ENCODE assay signal across 10 cellular contexts in genomic region chr13:23753523-23753922, GRCh38.
DNase-seq lines count a peak whose midpoint lies in the region; ATAC-seq, FAIRE-seq and TF ChIP-seq lines count a peak whose summit lies in the region.
"Had no signal": no experiment of that assay in that cellular context is flagged by ENCODE, and none has a peak within 500 bp of the region (broad histone marks: within the 10 kb centered on the region; RNA-seq: fewer than 3 reads in every experiment).

No MANE protein-coding gene starts in this region.

- H3K4me3 ChIP-seq in GM12878 (no peak overlapping the region), MM.1S (ENCODE audit: low read length) (no peak overlapping the region), gastroesophageal sphincter (no peak overlapping the region), A673 (ENCODE audit: low read depth, low read length, poor library complexity, severe bottlenecking) (no peak overlapping the region)
- H3K4me3 ChIP-seq: dorsolateral prefrontal cortex had no signal

- H3K9me2 ChIP-seq in MM.1S (replicated peaks; ENCODE audit: insufficient read depth, low read length) = no peaks in the 10 kb centered on the region

- BruUV-seq in GM12878 (replicated peaks; lab: Mats Ljungman, UMichigan) (no TSS peak), A673 (replicated peaks; lab: Mats Ljungman, UMichigan) (no TSS peak)

- RAD21 ChIA-PET in GM12878 (lab: Charles Lee; ENCODE audit: unreplicated experiment) = interaction anchor here (0.6 to 1.8 kb wide), 4 partner anchors 15 to 57 kb away, joined by 3 to 7 read pairs (median 4); no protein-coding TSS in a partner anchor

- 90% methylated on average over 1 of the region's 1 CpG for WGBS in GM12878 (ENCODE audit: insufficient coverage, insufficient replicate concordance, low lambda C conversion rate, missing lambda C conversion rate)
- WGBS in gastroesophageal sphincter (ENCODE audit: low coverage in 1 of 2), 2 donors = 17 to 20% methylated on average over 1 of the region's 1 CpG

- peak overlapping the region; percentile 32 for H3K27ac ChIP-seq in 22Rv1
- peak overlapping the region; percentile 86 for H3K27ac ChIP-seq in GM12878 (ENCODE audit: control insufficient read depth, insufficient read depth)
- no peak overlapping the region for H3K27ac ChIP-seq in MM.1S (ENCODE audit: low read length)
- H3K27ac ChIP-seq in gastroesophageal sphincter = peak overlapping the region in 2 of 4 donors; percentile 4 to 28
- no peak overlapping the region for H3K27ac ChIP-seq in A673 (ENCODE audit: low read depth, low read length, poor library complexity, severe bottlenecking)
- H3K27ac ChIP-seq: dorsolateral prefrontal cortex had no signal

- in situ Hi-C loops in GM12878 (cut with MboI) = no loop called here

- no peaks in the 10 kb centered on the region for H3F3A ChIP-seq in MM.1S (ENCODE audit: insufficient read depth, low read length)

- POLR2A ChIA-PET in GM12878 (lab: Charles Lee) = no interaction called here
- POLR2A ChIA-PET in A673 (lab: Charles Lee; ENCODE audit: low non-redundant PET) = no interaction called here

- TF ChIP-seq POLR2A in GM12878 (IDR thresholded peaks at IDR 0.05; ENCODE audit: low read depth, low read length) (no peak), gastroesophageal sphincter (IDR thresholded peaks at IDR 0.05) (no peak)

- H4K20me1 ChIP-seq in GM12878 (ENCODE audit: control insufficient read depth, insufficient read depth) = no peaks in the 10 kb centered on the region
- no peaks in the 10 kb centered on the region for H4K20me1 ChIP-seq in MM.1S (ENCODE audit: insufficient read depth, low read length)

- peak overlapping the region; percentile 10; the same call in 1 of the 2 replicates for H3K4me2 ChIP-seq in GM12878 (ENCODE audit: control insufficient read depth, insufficient read depth)
- no peak overlapping the region for H3K4me2 ChIP-seq in MM.1S (ENCODE audit: low read depth, low read length)

- H2AFZ ChIP-seq in GM12878 (ENCODE audit: control insufficient read depth, low read depth, low read length) (no peak overlapping the region), MM.1S (ENCODE audit: low read length) (no peak overlapping the region)

- DNase-seq in GM12878 (ENCODE audit: low read depth, low spot score) = no peak
- no peak for DNase-seq in left colon
- DNase-seq in MM.1S = no peak
- DNase-seq in A673 (ENCODE audit: low spot score) = no peak
- DNase-seq: activated T-cell treated with anti-CD3 and anti-CD28 coated beads, Interleukin-2, amount 50 U/mL, for 48 hours; dorsolateral prefrontal cortex had no signal

- SMC1A ChIA-PET in GM12878 (lab: Charles Lee; ENCODE audit: uncharacterized antibody, unreplicated experiment) = interaction anchor here (1.0 to 2.7 kb wide), 3 partner anchors 9 to 55 kb away, joined by 3 to 13 read pairs (median 3); no protein-coding TSS in a partner anchor

- FAIRE-seq in GM12878 (lab: Jason Lieb, UNC) = no peak

- no peak overlapping the region; the same call in 1 of the 2 replicates for H3K9ac ChIP-seq in GM12878 (ENCODE audit: control insufficient read depth, insufficient read depth, low read length)
- no peak overlapping the region for H3K9ac ChIP-seq in MM.1S (ENCODE audit: low read length)

- no peaks in the 10 kb centered on the region for H3K79me2 ChIP-seq in GM12878 (ENCODE audit: control insufficient read depth, insufficient read depth, low read length)
- H3K79me2 ChIP-seq in MM.1S (ENCODE audit: low read length) = no peaks in the 10 kb centered on the region

- H3K36me3 ChIP-seq in GM12878 (ENCODE audit: control insufficient read depth in 2 of 2, insufficient read depth in 2 of 2, low read length in 1 of 2) (no peaks in the 10 kb centered on the region), MM.1S (replicated peaks; ENCODE audit: insufficient read depth, low read length) (no peaks in the 10 kb centered on the region), gastroesophageal sphincter (peaks cover 0 to 12% of the 10 kb centered on the region in 2 donors), A673 (ENCODE audit: insufficient read depth, low read length, poor library complexity, severe bottlenecking) (no peaks in the 10 kb centered on the region)

- no peak for TF ChIP-seq RAD21 in GM12878 (IDR thresholded peaks at IDR 0.05; ENCODE audit: insufficient read depth, low read depth, low read length)

- H3K4me1 ChIP-seq in GM12878 (ENCODE audit: control insufficient read depth, insufficient read depth, low read length) (peaks cover 38% of the 10 kb centered on the region), MM.1S (ENCODE audit: low read length) (0 out of 2 replicates have a peak, but pooled peaks cover 8% of the 10 kb centered on the region), gastroesophageal sphincter (peaks cover 0 to 33% (median 0%) of the 10 kb centered on the region in 3 donors), A673 (ENCODE audit: insufficient read depth, low read length, poor library complexity, severe bottlenecking) (no peaks in the 10 kb centered on the region)

- intact Hi-C loops in GM12878 (cut with micrococcal nuclease; ENCODE audit: unreplicated experiment) (loop anchor here (2.0 kb wide), 2 partner anchors 23 to 41 kb away; no protein-coding TSS in a partner anchor), left colon (cut with DNase I, micrococcal nuclease) (no loop called here), A673 (cut with micrococcal nuclease; ENCODE audit: unreplicated experiment) (no loop called here)

- TF ChIP-seq CTCF in 22Rv1 (IDR thresholded peaks at IDR 0.05) = no peak
- TF ChIP-seq CTCF in GM12878 (IDR thresholded peaks at IDR 0.05 in 2 of 3, conservative IDR thresholded peaks at IDR 0.05 in 1 of 3; ENCODE audit: control insufficient read depth in 2 of 3, extremely low read depth in 1 of 3, insufficient read depth in 1 of 3, low read depth in 3 of 3, low read length in 3 of 3) = no peak
- no peak for TF ChIP-seq CTCF in MM.1S (IDR thresholded peaks at IDR 0.05; ENCODE audit: low read length)
- TF ChIP-seq CTCF in gastroesophageal sphincter (IDR thresholded peaks at IDR 0.05) = no peak
- no peak for TF ChIP-seq CTCF in A673 (conservative IDR thresholded peaks at IDR 0.05; ENCODE audit: low read depth, low read length)

- H3K9me3 ChIP-seq in GM12878 (replicated peaks; ENCODE audit: control insufficient read depth, insufficient read depth, low read length) (no peaks in the 10 kb centered on the region), MM.1S (replicated peaks; ENCODE audit: insufficient read depth, low read length) (no peaks in the 10 kb centered on the region), gastroesophageal sphincter (no peaks in the 10 kb centered on the region), A673 (ENCODE audit: low read depth, low read length, poor library complexity, severe bottlenecking) (no peaks in the 10 kb centered on the region)

- CTCF ChIA-PET in GM12878 (lab: Yijun Ruan, JAX) = interaction anchor here (1.0 to 1.4 kb wide), 2 partner anchors 17 to 18 kb away, joined by 3 read pairs; no protein-coding TSS in a partner anchor
- CTCF ChIA-PET in A673 (lab: Charles Lee) = no interaction called here

- peak; percentile 33 for ATAC-seq in HG02610 (IDR thresholded peaks at IDR 0.05; ENCODE audit: unreplicated experiment)
- ATAC-seq in GM12878 = peak; percentile 12; the same call in 2 of the 3 replicates
- ATAC-seq in left colon = peak; percentile 79
- ATAC-seq in HG03108 (IDR thresholded peaks at IDR 0.05; ENCODE audit: unreplicated experiment) = no peak
- ATAC-seq in gastroesophageal sphincter = no peak

- TF ChIP-seq EP300 in GM12878 (IDR thresholded peaks at IDR 0.05; ENCODE audit: borderline replicate concordance in 1 of 2, control insufficient read depth in 1 of 2, low read depth in 2 of 2, low read length in 2 of 2) (no peak), gastroesophageal sphincter (IDR thresholded peaks at IDR 0.05) (no peak)

- H3K27me3 ChIP-seq in GM12878 (replicated peaks in 1 of 2; ENCODE audit: control insufficient read depth in 2 of 2, insufficient read depth in 2 of 2, low read length in 1 of 2) (no peaks in the 10 kb centered on the region), MM.1S (replicated peaks; ENCODE audit: insufficient read depth, low read length) (no peaks in the 10 kb centered on the region), gastroesophageal sphincter (no peaks in the 10 kb centered on the region), A673 (replicated peaks; ENCODE audit: insufficient read depth, low read depth, low read length, poor library complexity) (no peaks in the 10 kb centered on the region)
- H3K27me3 ChIP-seq: dorsolateral prefrontal cortex had no signal

TF ChIP-seq in GM12878, 131 proteins besides CTCF, POLR2A, EP300 and RAD21:
- TF ChIP-seq JUNB (IDR thresholded peaks at IDR 0.05) (peak; percentile 72), BCLAF1 (IDR thresholded peaks at IDR 0.05) (no peak), TCF7 (IDR thresholded peaks at IDR 0.05; ENCODE audit: borderline replicate concordance) (peak; percentile 38; the same call in 1 of the 2 replicates)

Comparison
In these comparisons a context has a peak if more than half of its experiments do, and no peak if none do; other contexts are left out.
1. H3K27ac ChIP-seq: peak in 22Rv1 (single experiment) and GM12878 (single experiment); none in MM.1S (single experiment) and A673 (single experiment).
2. ATAC-seq: peak in HG02610 (single experiment), GM12878 (single experiment) and left colon (single experiment); none in HG03108 (single experiment) and gastroesophageal sphincter (single experiment).